8 cellular contexts compared by ENCODE assay signal in genomic region chr10:62374862-62375710, GRCh38. TPM values are rescaled to one million over a fixed set of nuclear protein-coding genes. Genes with fewer than 3 reads are reported as not detected.
DNase-seq lines count a peak whose midpoint lies in the region; ATAC-seq and TF ChIP-seq lines count a peak whose summit lies in the region.

No MANE protein-coding gene starts in this region.

- H3K27ac ChIP-seq in iPS-18a (ENCODE audit: low read length) (no peak overlapping the region), tibial artery (peak overlapping the region; percentile 69 to 73)

- H3K27me3 ChIP-seq in iPS-18a (ENCODE audit: control insufficient read depth, insufficient read depth, low read length) (peaks cover 29% of the 10 kb centered on the region), tibial artery (no peaks in the 10 kb centered on the region)

- no peaks in the 10 kb centered on the region for H3K36me3 Mint-ChIP-seq in activated naive CD4-positive, alpha-beta T cell treated with anti-CD3 and anti-CD28 coated beads for 36 hours (ENCODE audit: low read depth)
- no peaks in the 10 kb centered on the region for H3K36me3 Mint-ChIP-seq in activated naive CD8-positive, alpha-beta T cell treated with anti-CD3 and anti-CD28 coated beads, Interleukin-2, amount 10 ng/mL, durations not matched to agents 7 days and 5 days

- TF ChIP-seq CTCF in tibial artery (IDR thresholded peaks at IDR 0.05): no peak

- H3K4me1 ChIP-seq in iPS-18a (ENCODE audit: control insufficient read depth, low read depth, low read length): no peaks in the 10 kb centered on the region
- H3K4me1 ChIP-seq in tibial artery: peaks cover 0 to 15% (median 6%) of the 10 kb centered on the region in 4 donors

- H3K36me3 ChIP-seq in iPS-18a (ENCODE audit: control insufficient read depth, low read depth, low read length): no peaks in the 10 kb centered on the region
- no peaks in the 10 kb centered on the region for H3K36me3 ChIP-seq in tibial artery

- no peaks in the 10 kb centered on the region for H3K9me3 ChIP-seq in iPS-18a (ENCODE audit: control insufficient read depth, low read depth, low read length)
- no peaks in the 10 kb centered on the region for H3K9me3 ChIP-seq in tibial artery

- H3K4me1 Mint-ChIP-seq in activated naive CD4-positive, alpha-beta T cell treated with anti-CD3 and anti-CD28 coated beads for 36 hours (ENCODE audit: low read depth): peaks cover 7% of the 10 kb centered on the region
- peaks cover 4% of the 10 kb centered on the region for H3K4me1 Mint-ChIP-seq in activated naive CD8-positive, alpha-beta T cell treated with anti-CD3 and anti-CD28 coated beads, Interleukin-2, amount 10 ng/mL, durations not matched to agents 7 days and 5 days

- H3K4me3 Mint-ChIP-seq in activated naive CD4-positive, alpha-beta T cell treated with anti-CD3 and anti-CD28 coated beads for 36 hours: peak overlapping the region; percentile 66
- peak overlapping the region; percentile 63 for H3K4me3 Mint-ChIP-seq in activated naive CD8-positive, alpha-beta T cell treated with anti-CD3 and anti-CD28 coated beads, Interleukin-2, amount 10 ng/mL, durations not matched to agents 7 days and 5 days

- H3K9ac ChIP-seq in iPS-18a (ENCODE audit: low read length): peak overlapping the region; percentile 23

- CTCF ChIA-PET in activated naive CD4-positive, alpha-beta T cell treated with anti-CD3 and anti-CD28 coated beads for 36 hours (lab: Charles Lee): interaction anchor here (0.7 kb wide), 1 partner anchor 122 kb away, joined by 3 read pairs; no protein-coding TSS in a partner anchor
- CTCF ChIA-PET in HEK293T (lab: Yijun Ruan, JAX): interaction anchor here (0.5 kb wide), 1 partner anchor 763 kb away, joined by 5 read pairs; no protein-coding TSS in a partner anchor

- H3K4me3 ChIP-seq in iPS-18a (ENCODE audit: low read length) (peak overlapping the region; percentile 69), tibial artery (peak overlapping the region; percentile 68 to 72)

- no peak overlapping the region for H3K27ac Mint-ChIP-seq in activated naive CD4-positive, alpha-beta T cell treated with anti-CD3 and anti-CD28 coated beads for 36 hours
- H3K27ac Mint-ChIP-seq in activated naive CD8-positive, alpha-beta T cell treated with anti-CD3 and anti-CD28 coated beads, Interleukin-2, amount 10 ng/mL, durations not matched to agents 7 days and 5 days: no peak overlapping the region

- DNase-seq in activated naive CD4-positive, alpha-beta T cell treated with anti-CD3 and anti-CD28 coated beads for 36 hours: no peak
- no peak for DNase-seq in activated naive CD4-positive, alpha-beta T cell treated with anti-CD3 and anti-CD28 coated beads, Interleukin-2, amount 50 U/mL, for 16 hours
- no peak for DNase-seq in activated naive CD8-positive, alpha-beta T cell treated with anti-CD3 and anti-CD28 coated beads, Interleukin-2, amount 10 ng/mL, durations not matched to agents 7 days and 5 days
- DNase-seq in tibial artery (no peak), HEK293T (ENCODE audit: extremely low spot score) (no peak), posterior vena cava (ENCODE audit: low spot score) (no peak), mucosa of gallbladder (ENCODE audit: low spot score) (no peak)

- intact Hi-C loops in activated naive CD4-positive, alpha-beta T cell treated with anti-CD3 and anti-CD28 coated beads for 36 hours (cut with micrococcal nuclease): no loop called here
- intact Hi-C loops in tibial artery (cut with DNase I; ENCODE audit: low total_unique reads) (no loop called here), posterior vena cava (cut with DNase I) (no loop called here)

- POLR2A ChIA-PET in activated naive CD8-positive, alpha-beta T cell treated with anti-CD3 and anti-CD28 coated beads, Interleukin-2, amount 10 ng/mL, durations not matched to agents 7 days and 5 days (lab: Charles Lee): no interaction called here
- POLR2A ChIA-PET in HEK293T (lab: Yijun Ruan, JAX): no interaction called here

- H3K9me3 Mint-ChIP-seq in activated naive CD4-positive, alpha-beta T cell treated with anti-CD3 and anti-CD28 coated beads for 36 hours: no peaks in the 10 kb centered on the region
- no peaks in the 10 kb centered on the region for H3K9me3 Mint-ChIP-seq in activated naive CD8-positive, alpha-beta T cell treated with anti-CD3 and anti-CD28 coated beads, Interleukin-2, amount 10 ng/mL, durations not matched to agents 7 days and 5 days

- no peak for ATAC-seq in activated naive CD8-positive, alpha-beta T cell treated with anti-CD3 and anti-CD28 coated beads, Interleukin-2, amount 10 ng/mL, durations not matched to agents 7 days and 5 days (ENCODE audit: low read depth)

- H3K27me3 Mint-ChIP-seq in activated naive CD4-positive, alpha-beta T cell treated with anti-CD3 and anti-CD28 coated beads for 36 hours (ENCODE audit: low read depth): peaks cover 26% of the 10 kb centered on the region
- H3K27me3 Mint-ChIP-seq in activated naive CD8-positive, alpha-beta T cell treated with anti-CD3 and anti-CD28 coated beads, Interleukin-2, amount 10 ng/mL, durations not matched to agents 7 days and 5 days: peaks cover 54% of the 10 kb centered on the region

TF ChIP-seq in HEK293T, 16 proteins besides CTCF, POLR2A, EP300 and RAD21:
- no peak for TF ChIP-seq FOXM1 (IDR thresholded peaks at IDR 0.05; ENCODE audit: borderline replicate concordance)
- TF ChIP-seq SP1 (IDR thresholded peaks at IDR 0.05): no peak
- no peak for TF ChIP-seq LEF1 (IDR thresholded peaks at IDR 0.05; ENCODE audit: borderline replicate concordance)
- TF ChIP-seq FOXK2 (IDR thresholded peaks at IDR 0.05): no peak
- no peak for TF ChIP-seq PKNOX1 (IDR thresholded peaks at IDR 0.05)

RNA-seq across cellular contexts. Expression of gene ZNF365, which starts 0.9 kb away (rescaled TPM):
- total RNA-seq in activated naive CD4-positive, alpha-beta T cell treated with anti-CD3 and anti-CD28 coated beads for 36 hours: under 1 TPM in 1 of 2 experiments, not detected in 1; 0.10 TPM
- total RNA-seq in activated naive CD8-positive, alpha-beta T cell treated with anti-CD3 and anti-CD28 coated beads, Interleukin-2, amount 10 ng/mL, durations not matched to agents 7 days and 5 days: under 1 TPM; 0.58 to 0.94 TPM
- total RNA-seq in posterior vena cava (under 1 TPM; 0.10 to 0.23 TPM), mucosa of gallbladder (0.40 TPM)
